In genomic region chr17:38429476-38430100, GRCh38 we compare ENCODE assay signal across 3 cellular contexts.
TF ChIP-seq lines count a peak whose summit lies in the region.

No MANE protein-coding gene starts in this region.

TF ChIP-seq in SK-N-SH, 30 proteins besides CTCF, POLR2A, EP300 and RAD21 (continued from another document):
- no peak for TF ChIP-seq PBX3 (IDR thresholded peaks at IDR 0.05)
- no peak for TF ChIP-seq GATA2 (CRISPR knock-in tag; IDR thresholded peaks at IDR 0.05)
- TF ChIP-seq TAF1 (IDR thresholded peaks at IDR 0.05; ENCODE audit: borderline replicate concordance, low read depth, low read length) = no peak
- no peak for TF ChIP-seq NRF1 (IDR thresholded peaks at IDR 0.05; ENCODE audit: low read depth, low read length)
- TF ChIP-seq ELF1 (IDR thresholded peaks at IDR 0.05) = no peak

TF ChIP-seq in SK-N-SH treated with all-trans-retinoic acid at 6 μM for 48 hours, 23 proteins besides CTCF, POLR2A, EP300 and RAD21 (continued from another document):
- TF ChIP-seq CSRNP3 (CRISPR knock-in tag; IDR thresholded peaks at IDR 0.05) (no peak), CSDC2 (CRISPR knock-in tag; IDR thresholded peaks at IDR 0.05) (no peak), TOX (CRISPR knock-in tag; IDR thresholded peaks at IDR 0.05; ENCODE audit: borderline replicate concordance) (no peak), TCF4 (CRISPR knock-in tag; IDR thresholded peaks at IDR 0.05; ENCODE audit: borderline replicate concordance) (no peak)

TF ChIP-seq in HepG2, 621 proteins besides CTCF, POLR2A, EP300 and RAD21 (continued from another document):
- no peak for TF ChIP-seq ZNF639 (CRISPR knock-in tag; conservative IDR thresholded peaks at IDR 0.05)
